22 cellular contexts compared by ENCODE assay signal in genomic region chr3:141100112-141100511, GRCh38. TPM values are rescaled to one million over a fixed set of nuclear protein-coding genes. Genes with fewer than 3 reads are reported as not detected.
"Had no signal": no experiment of that assay in that cellular context is flagged by ENCODE, and none has a peak within 500 bp of the region (broad histone marks: within the 10 kb centered on the region; RNA-seq: fewer than 3 reads in every experiment).

No MANE protein-coding gene starts in this region.

- H3K4me1 ChIP-seq: SJSA1 had no signal

- H3K4me3 ChIP-seq: SJSA1, SK-N-MC had no signal

- H3K9me3 ChIP-seq: SJSA1 had no signal

- H3K27ac ChIP-seq: HL-60, KMS-11, SJSA1, SK-N-MC had no signal

- DNase-seq: IMR-90, Kasumi-1, MM.1S, NCI-H1092 treated with DMSO at 0.1 percent for 48 hours, NCI-H1436, NCI-H187, NCI-H2029, NCI-H2081 treated with DMSO at 0.1 percent for 48 hours, NCI-H2171, NCI-H226, NCI-H446, NCI-H510A, NCI-H524 treated with DMSO at 0.1 percent for 48 hours, NCI-H69, NCI-H774, Right ventricle myocardium superior, SIG-M5 had no signal

- H3K36me3 ChIP-seq: SJSA1 had no signal

- FAIRE-seq: RCC 7860 had no signal

- H3K9ac ChIP-seq: KMS-11 had no signal

- H3K4me2 ChIP-seq: KMS-11 had no signal

RNA-seq across cellular contexts. Expression of gene SPSB4, which starts 49.0 kb away (rescaled TPM):
- total RNA-seq: IMR-90 had no signal
- polyA plus RNA-seq: IMR-90 had no signal
